17 cellular contexts compared by ENCODE assay signal in the genomic region with DNA sequence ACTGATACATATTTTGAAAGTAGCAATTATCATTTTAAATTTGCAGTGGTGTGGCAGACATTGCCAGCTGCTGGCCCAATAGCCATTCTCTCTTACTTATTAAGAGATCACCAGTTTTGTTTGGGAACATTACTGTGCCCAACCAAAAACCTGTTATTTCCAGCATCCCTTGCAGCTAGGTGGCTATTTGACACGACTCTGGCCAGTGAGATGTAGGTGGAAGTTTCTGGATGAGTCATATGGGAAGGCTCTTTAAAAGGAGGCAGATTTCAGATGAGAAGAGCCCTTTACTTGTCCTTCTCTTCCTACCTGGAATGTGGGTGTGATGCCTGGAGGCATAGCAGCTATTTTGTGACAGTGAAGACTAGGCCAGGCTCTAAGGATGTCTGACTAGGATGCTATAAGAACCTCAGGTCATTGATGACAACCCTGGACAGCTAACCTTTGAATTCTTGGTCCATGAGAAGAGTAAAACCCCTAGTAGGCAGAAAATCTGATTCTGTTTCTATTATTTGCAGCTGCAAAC.
"Had no signal": no experiment of that assay in that cellular context is flagged by ENCODE, and none has a peak within 500 bp of the region (broad histone marks: within the 10 kb centered on the region; RNA-seq: fewer than 3 reads in every experiment).

No MANE protein-coding gene starts in this region.

- H3K4me3 ChIP-seq: ascending aorta, esophagus muscularis mucosa, mucosa of descending colon, prostate gland, right lobe of liver, SJSA1, spleen, suprapubic skin had no signal

- ATAC-seq: mucosa of descending colon; naive thymus-derived CD8-positive, alpha-beta T cell; right lobe of liver had no signal

- H3K36me3 Mint-ChIP-seq: type B pancreatic cell had no signal

- H3K9me3 Mint-ChIP-seq: type B pancreatic cell had no signal

- H3K4me3 Mint-ChIP-seq: naive thymus-derived CD8-positive, alpha-beta T cell; type B pancreatic cell had no signal

- H3K27me3 Mint-ChIP-seq: naive thymus-derived CD8-positive, alpha-beta T cell; type B pancreatic cell had no signal

- H3K9me3 ChIP-seq: prostate gland, SJSA1 had no signal

- H3K27ac ChIP-seq: ascending aorta, esophagus muscularis mucosa, prostate gland, right lobe of liver, SJSA1, spleen, suprapubic skin had no signal

- H3K27me3 ChIP-seq: ascending aorta, esophagus muscularis mucosa, right lobe of liver, SJSA1, spleen had no signal

- H3K27ac Mint-ChIP-seq: type B pancreatic cell had no signal

- DNase-seq: foreskin fibroblast; glutamatergic neuron; mammary epithelial cell; mucosa of descending colon; naive thymus-derived CD8-positive, alpha-beta T cell; nucleus accumbens; right lobe of liver; spleen; stimulated activated CD4-positive, alpha-beta T cell treated with anti-CD3 and anti-CD28 coated beads, Interleukin-1b, Interleukin-23, amount 100 ng/mL, for 48 hours; stimulated activated naive CD4-positive, alpha-beta T cell; T-helper 9 cell had no signal

- H3K4me1 ChIP-seq: ascending aorta, esophagus muscularis mucosa, prostate gland, right lobe of liver, SJSA1, suprapubic skin had no signal

- H3K36me3 ChIP-seq: ascending aorta, esophagus muscularis mucosa, prostate gland, right lobe of liver, SJSA1, suprapubic skin had no signal
